1 cellular context compared by ENCODE assay signal in genomic region chr3:53859178-53859577, GRCh38.
TF ChIP-seq lines count a peak whose summit lies in the region.

No MANE protein-coding gene starts in this region.

TF ChIP-seq in HepG2, 621 proteins besides CTCF, POLR2A, EP300 and RAD21 (continued from another document):
- TF ChIP-seq RERE (CRISPR knock-in tag; IDR thresholded peaks at IDR 0.05; ENCODE audit: low read depth) (no peak), ZNF558 (CRISPR knock-in tag; IDR thresholded peaks at IDR 0.05; ENCODE audit: borderline replicate concordance) (no peak), SNRNP70 (IDR thresholded peaks at IDR 0.05; ENCODE audit: low read depth, low read length) (no peak)
TF ChIP-seq in HepG2: peak in this region for 0.
